1 cellular context compared by ENCODE assay signal in genomic region chr1:167721617-167722151, GRCh38.
TF ChIP-seq lines count a peak whose summit lies in the region.

TSS of gene MPZL1 (plus strand) at chr1:167721982. CDS start at chr1:167722152, 170 bp downstream.

TF ChIP-seq in GM12878, 131 proteins besides CTCF, POLR2A, EP300 and RAD21 (continued from another document):
- TF ChIP-seq PBX3 (IDR thresholded peaks at IDR 0.05; ENCODE audit: insufficient replicate concordance, low read depth, low read length) (peak; percentile 99), E2F4 (IDR thresholded peaks at IDR 0.05; ENCODE audit: low read depth, low read length) (no peak), RELA (IDR thresholded peaks at IDR 0.05; ENCODE audit: borderline replicate concordance, partially characterized antibody) (no peak), SMARCA5 (IDR thresholded peaks at IDR 0.05) (0 out of 2 replicates have a peak, but pooled peaks have one; percentile 43), SKIL (IDR thresholded peaks at IDR 0.05; ENCODE audit: low read depth, poor library complexity, severe bottlenecking) (no peak), POLR2AphosphoS5 (IDR thresholded peaks at IDR 0.05; ENCODE audit: low read length) (peak; percentile 49; the same call in 1 of the 2 replicates), IRF3 (IDR thresholded peaks at IDR 0.05) (peak; percentile 87), CHD2 (IDR thresholded peaks at IDR 0.05; ENCODE audit: borderline replicate concordance, low read depth, low read length) (peak; percentile 94), BHLHE40 (IDR thresholded peaks at IDR 0.05; ENCODE audit: borderline replicate concordance in 1 of 2, low read depth in 2 of 2, low read length in 1 of 2) (peak in 1 of 2 experiments; percentile 15; a peak in 1 of 4 replicates), DPF2 (IDR thresholded peaks at IDR 0.05) (peak; percentile 99), NKRF (conservative IDR thresholded peaks at IDR 0.05) (peak; percentile 74; the same call in 1 of the 2 replicates), GATAD2B (conservative IDR thresholded peaks at IDR 0.05; ENCODE audit: low read depth) (peak; percentile 74; the same call in 1 of the 2 replicates)
TF ChIP-seq in GM12878: peak in this region for 13.
